In genomic region chr2:71700041-71700879, GRCh38 we compare ENCODE assay signal across 14 cellular contexts.
DNase-seq lines count a peak whose midpoint lies in the region; ATAC-seq and TF ChIP-seq lines count a peak whose summit lies in the region.
"Had no signal": no experiment of that assay in that cellular context is flagged by ENCODE, and none has a peak within 500 bp of the region (broad histone marks: within the 10 kb centered on the region; RNA-seq: fewer than 3 reads in every experiment).

No MANE protein-coding gene starts in this region.

- intact Hi-C loops in left ventricle myocardium superior (cut with micrococcal nuclease) (no loop called here), gastrocnemius medialis (cut with DNase I; ENCODE audit: low total_unique reads) (no loop called here), stomach (cut with DNase I; ENCODE audit: low total_unique reads) (no loop called here)
- intact Hi-C loops in CD8-positive, alpha-beta T cell (cut with DNase I, micrococcal nuclease) = no loop called here

- H3K4me3 Mint-ChIP-seq in CD8-positive, alpha-beta T cell = no peak overlapping the region
- H3K4me3 Mint-ChIP-seq: activated naive CD8-positive, alpha-beta T cell treated with anti-CD3 and anti-CD28 coated beads for 36 hours; stimulated activated effector memory CD8-positive, alpha-beta T cell treated with anti-CD3 and anti-CD28 coated beads, Interleukin-12 subunit alpha, Interleukin-12 subunit beta, amount 100 ng/mL, for 72 hours had no signal

- ATAC-seq in left ventricle myocardium superior (peak; percentile 12), gastrocnemius medialis (peak; percentile 38 to 57), HG02588 (IDR thresholded peaks at IDR 0.05; ENCODE audit: unreplicated experiment) (no peak)
- ATAC-seq in CD8-positive, alpha-beta T cell = no peak
- ATAC-seq: SK-N-SH treated with all-trans-retinoic acid at 6 μM for 48 hours; stimulated activated effector memory CD8-positive, alpha-beta T cell treated with anti-CD3 and anti-CD28 coated beads, Interleukin-12 subunit alpha, Interleukin-12 subunit beta, amount 100 ng/mL, for 72 hours had no signal

- H3K27me3 ChIP-seq in SJCRH30 = no peaks in the 10 kb centered on the region; the same call in 1 of the 2 replicates
- H3K27me3 ChIP-seq in gastrocnemius medialis = no peaks in the 10 kb centered on the region
- H3K27me3 ChIP-seq in CD8-positive, alpha-beta T cell (ENCODE audit: insufficient read depth, low read length) = no peaks in the 10 kb centered on the region
- H3K27me3 ChIP-seq in stomach = peaks cover 0 to 16% (median 0%) of the 10 kb centered on the region in 3 donors

- no peaks in the 10 kb centered on the region for H3K36me3 ChIP-seq in SJCRH30
- no peaks in the 10 kb centered on the region for H3K36me3 ChIP-seq in gastrocnemius medialis
- H3K36me3 ChIP-seq in CD8-positive, alpha-beta T cell (ENCODE audit: insufficient read depth, low read length) = no peaks in the 10 kb centered on the region
- H3K36me3 ChIP-seq in stomach = no peaks in the 10 kb centered on the region

- TF ChIP-seq EP300 in Ishikawa (IDR thresholded peaks at IDR 0.05; ENCODE audit: borderline replicate concordance) (peak; percentile 38; the same call in 1 of the 2 replicates), stomach (IDR thresholded peaks at IDR 0.05) (no peak)

- H3K4me3 ChIP-seq in SJCRH30 (peak overlapping the region; percentile 22), gastrocnemius medialis (no peak overlapping the region), stomach (no peak overlapping the region)
- H3K4me3 ChIP-seq in CD8-positive, alpha-beta T cell (ENCODE audit: low read depth, low read length) = no peak overlapping the region

- WGBS in stomach, 5 donors = 59 to 64% (median 62%) methylated on average over 11 to 18 of the region's 18 CpGs

- in situ Hi-C loops in gastrocnemius medialis (cut with MboI; ENCODE audit: low sequenced_read_pairs in 4 of 4) = no loop called here

- H3K27ac Mint-ChIP-seq in CD8-positive, alpha-beta T cell = no peak overlapping the region
- H3K27ac Mint-ChIP-seq: activated naive CD8-positive, alpha-beta T cell treated with anti-CD3 and anti-CD28 coated beads for 36 hours; stimulated activated effector memory CD8-positive, alpha-beta T cell treated with anti-CD3 and anti-CD28 coated beads, Interleukin-12 subunit alpha, Interleukin-12 subunit beta, amount 100 ng/mL, for 72 hours had no signal

- H3K9me3 Mint-ChIP-seq in CD8-positive, alpha-beta T cell = no peaks in the 10 kb centered on the region
- H3K9me3 Mint-ChIP-seq: activated naive CD8-positive, alpha-beta T cell treated with anti-CD3 and anti-CD28 coated beads for 36 hours; stimulated activated effector memory CD8-positive, alpha-beta T cell treated with anti-CD3 and anti-CD28 coated beads, Interleukin-12 subunit alpha, Interleukin-12 subunit beta, amount 100 ng/mL, for 72 hours had no signal

- TF ChIP-seq RAD21 in Ishikawa (IDR thresholded peaks at IDR 0.05; ENCODE audit: low read depth) = no peak

- no peaks in the 10 kb centered on the region for H3K4me1 Mint-ChIP-seq in CD8-positive, alpha-beta T cell (ENCODE audit: low read depth)
- H3K4me1 Mint-ChIP-seq: activated naive CD8-positive, alpha-beta T cell treated with anti-CD3 and anti-CD28 coated beads for 36 hours had no signal

- no peaks in the 10 kb centered on the region for H3K9me3 ChIP-seq in SJCRH30 (replicated peaks)
- H3K9me3 ChIP-seq in gastrocnemius medialis = no peaks in the 10 kb centered on the region
- no peaks in the 10 kb centered on the region for H3K9me3 ChIP-seq in CD8-positive, alpha-beta T cell (ENCODE audit: low read length)
- no peaks in the 10 kb centered on the region for H3K9me3 ChIP-seq in stomach

- TF ChIP-seq POLR2A in gastrocnemius medialis (IDR thresholded peaks at IDR 0.05) (peak in 1 of 2 donors; percentile 50), stomach (IDR thresholded peaks at IDR 0.05) (no peak)

- H3K4me1 ChIP-seq in SJCRH30 (peaks cover 53% of the 10 kb centered on the region), gastrocnemius medialis (peaks cover 55 to 65% of the 10 kb centered on the region in 2 donors), stomach (peaks cover 0 to 17% (median 8%) of the 10 kb centered on the region in 4 donors)
- H3K4me1 ChIP-seq in CD8-positive, alpha-beta T cell (ENCODE audit: insufficient read depth, low read length) = no peaks in the 10 kb centered on the region

- no peaks in the 10 kb centered on the region for H3K36me3 Mint-ChIP-seq in CD8-positive, alpha-beta T cell
- H3K36me3 Mint-ChIP-seq: activated naive CD8-positive, alpha-beta T cell treated with anti-CD3 and anti-CD28 coated beads for 36 hours; stimulated activated effector memory CD8-positive, alpha-beta T cell treated with anti-CD3 and anti-CD28 coated beads, Interleukin-12 subunit alpha, Interleukin-12 subunit beta, amount 100 ng/mL, for 72 hours had no signal

- CTCF ChIA-PET in CD8-positive, alpha-beta T cell (lab: Charles Lee) = no interaction called here

- POLR2A ChIA-PET in CD8-positive, alpha-beta T cell (lab: Charles Lee) = no interaction called here

- DNase-seq in SJCRH30 (no peak), left ventricle myocardium superior (no peak), gastrocnemius medialis (peak; percentile 57 to 71), stomach (no peak)
- no peak for DNase-seq in CD8-positive, alpha-beta T cell
- DNase-seq: activated naive CD8-positive, alpha-beta T cell treated with anti-CD3 and anti-CD28 coated beads for 36 hours; cortex of kidney; NCI-H146; stimulated activated CD4-positive, alpha-beta T cell treated with anti-CD3 and anti-CD28 coated beads, Interleukin-4, amount 100 ng/mL, for 24 hours had no signal

- H3K27ac ChIP-seq in SJCRH30 (peak overlapping the region; percentile 73), gastrocnemius medialis (peak overlapping the region; percentile 89 to 98 (median 94)), stomach (peak overlapping the region in 1 of 5 donors; percentile 79)
- H3K27ac ChIP-seq in CD8-positive, alpha-beta T cell (ENCODE audit: low read depth, low read length) = no peak overlapping the region
- H3K27ac ChIP-seq: KMS-11 had no signal

- TF ChIP-seq CTCF in gastrocnemius medialis (IDR thresholded peaks at IDR 0.05 in 4 of 5, conservative IDR thresholded peaks at IDR 0.05 in 1 of 5) (no peak), stomach (IDR thresholded peaks at IDR 0.05) (no peak)
- no peak for TF ChIP-seq CTCF in CD8-positive, alpha-beta T cell (IDR thresholded peaks at IDR 0.05)

- peaks cover 3% of the 10 kb centered on the region for H3K27me3 Mint-ChIP-seq in CD8-positive, alpha-beta T cell (ENCODE audit: low read depth)

TF ChIP-seq in Ishikawa, 13 proteins besides CTCF, POLR2A, EP300 and RAD21:
- TF ChIP-seq ZBTB7A (IDR thresholded peaks at IDR 0.05; ENCODE audit: low read depth) (no peak), FOXM1 (IDR thresholded peaks at IDR 0.05; ENCODE audit: borderline replicate concordance, low read depth) (no peak), TEAD4 (IDR thresholded peaks at IDR 0.05) (no peak), TAF1 (IDR thresholded peaks at IDR 0.05; ENCODE audit: low read depth) (no peak), TCF12 (IDR thresholded peaks at IDR 0.05; ENCODE audit: low read depth) (no peak), CREB1 (IDR thresholded peaks at IDR 0.05; ENCODE audit: low read depth) (no peak), REST (IDR thresholded peaks at IDR 0.05; ENCODE audit: low read depth) (no peak)
- TF ChIP-seq, protein P1, sequence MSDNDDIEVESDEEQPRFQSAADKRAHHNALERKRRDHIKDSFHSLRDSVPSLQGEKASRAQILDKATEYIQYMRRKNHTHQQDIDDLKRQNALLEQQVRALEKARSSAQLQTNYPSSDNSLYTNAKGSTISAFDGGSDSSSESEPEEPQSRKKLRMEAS (IDR thresholded peaks at IDR 0.05) = no peak
- TF ChIP-seq, protein P2, sequence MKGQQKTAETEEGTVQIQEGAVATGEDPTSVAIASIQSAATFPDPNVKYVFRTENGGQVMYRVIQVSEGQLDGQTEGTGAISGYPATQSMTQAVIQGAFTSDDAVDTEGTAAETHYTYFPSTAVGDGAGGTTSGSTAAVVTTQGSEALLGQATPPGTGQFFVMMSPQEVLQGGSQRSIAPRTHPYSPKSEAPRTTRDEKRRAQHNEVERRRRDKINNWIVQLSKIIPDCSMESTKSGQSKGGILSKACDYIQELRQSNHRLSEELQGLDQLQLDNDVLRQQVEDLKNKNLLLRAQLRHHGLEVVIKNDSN (IDR thresholded peaks at IDR 0.05) = no peak

Comparison
In these comparisons a context has a peak if more than half of its experiments do, and no peak if none do; other contexts are left out.
1. DNase-seq: peak in gastrocnemius medialis (2 of 2); none in SJCRH30 (0 of 2), left ventricle myocardium superior (single experiment), CD8-positive, alpha-beta T cell (0 of 7) and stomach (single experiment).
2. ATAC-seq: peak in left ventricle myocardium superior (single experiment) and gastrocnemius medialis (2 of 2); none in HG02588 (single experiment) and CD8-positive, alpha-beta T cell (single experiment).